ENCODE assay signal across 1 cellular context in the genomic region with DNA sequence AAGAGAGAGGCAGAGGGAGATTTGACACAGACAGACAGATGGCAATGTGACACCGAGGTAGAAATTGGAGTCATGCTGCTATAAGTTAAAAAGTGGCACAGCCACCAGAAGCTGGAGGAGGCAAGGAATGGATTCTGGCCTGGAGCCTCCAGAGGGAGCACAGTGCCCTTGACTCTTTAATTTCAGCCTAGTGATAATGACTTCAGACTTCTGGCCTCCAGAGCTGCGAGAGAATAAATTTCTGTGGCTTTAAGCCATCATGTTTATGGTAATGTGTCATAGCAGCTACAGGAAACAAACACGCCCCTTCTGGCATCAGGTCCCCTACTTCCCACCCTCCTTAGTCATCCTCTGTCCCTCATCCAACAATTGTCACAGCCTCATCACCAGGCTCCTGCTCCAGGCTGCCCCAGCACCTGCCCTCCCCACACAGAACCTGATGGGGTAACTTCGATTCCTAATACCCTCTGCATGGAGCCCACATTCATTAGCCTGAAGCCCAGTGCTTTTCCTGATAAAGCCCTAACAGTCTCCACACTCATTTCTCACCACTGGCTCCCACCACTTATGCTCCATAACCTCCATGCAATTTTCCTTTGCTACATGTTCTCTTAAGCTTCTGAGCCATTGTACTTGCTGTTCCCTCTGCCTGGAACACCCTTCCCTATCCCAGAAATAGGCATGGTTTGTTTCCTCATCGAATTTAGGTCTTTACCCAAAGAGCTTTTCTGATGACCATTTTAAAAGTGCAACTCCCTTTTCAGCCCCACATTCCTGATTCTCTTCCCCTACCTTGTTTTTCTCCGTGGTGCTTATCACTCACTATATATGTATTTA.
A peak's percentile ranks its signal among the peaks of the same experiment; 100 is the strongest.
TF ChIP-seq lines count a peak whose summit lies in the region.

No MANE protein-coding gene starts in this region.

TF ChIP-seq in WTC11, 78 proteins besides CTCF, POLR2A, EP300 and RAD21 (continued from another document):
- TF ChIP-seq, protein P1, sequence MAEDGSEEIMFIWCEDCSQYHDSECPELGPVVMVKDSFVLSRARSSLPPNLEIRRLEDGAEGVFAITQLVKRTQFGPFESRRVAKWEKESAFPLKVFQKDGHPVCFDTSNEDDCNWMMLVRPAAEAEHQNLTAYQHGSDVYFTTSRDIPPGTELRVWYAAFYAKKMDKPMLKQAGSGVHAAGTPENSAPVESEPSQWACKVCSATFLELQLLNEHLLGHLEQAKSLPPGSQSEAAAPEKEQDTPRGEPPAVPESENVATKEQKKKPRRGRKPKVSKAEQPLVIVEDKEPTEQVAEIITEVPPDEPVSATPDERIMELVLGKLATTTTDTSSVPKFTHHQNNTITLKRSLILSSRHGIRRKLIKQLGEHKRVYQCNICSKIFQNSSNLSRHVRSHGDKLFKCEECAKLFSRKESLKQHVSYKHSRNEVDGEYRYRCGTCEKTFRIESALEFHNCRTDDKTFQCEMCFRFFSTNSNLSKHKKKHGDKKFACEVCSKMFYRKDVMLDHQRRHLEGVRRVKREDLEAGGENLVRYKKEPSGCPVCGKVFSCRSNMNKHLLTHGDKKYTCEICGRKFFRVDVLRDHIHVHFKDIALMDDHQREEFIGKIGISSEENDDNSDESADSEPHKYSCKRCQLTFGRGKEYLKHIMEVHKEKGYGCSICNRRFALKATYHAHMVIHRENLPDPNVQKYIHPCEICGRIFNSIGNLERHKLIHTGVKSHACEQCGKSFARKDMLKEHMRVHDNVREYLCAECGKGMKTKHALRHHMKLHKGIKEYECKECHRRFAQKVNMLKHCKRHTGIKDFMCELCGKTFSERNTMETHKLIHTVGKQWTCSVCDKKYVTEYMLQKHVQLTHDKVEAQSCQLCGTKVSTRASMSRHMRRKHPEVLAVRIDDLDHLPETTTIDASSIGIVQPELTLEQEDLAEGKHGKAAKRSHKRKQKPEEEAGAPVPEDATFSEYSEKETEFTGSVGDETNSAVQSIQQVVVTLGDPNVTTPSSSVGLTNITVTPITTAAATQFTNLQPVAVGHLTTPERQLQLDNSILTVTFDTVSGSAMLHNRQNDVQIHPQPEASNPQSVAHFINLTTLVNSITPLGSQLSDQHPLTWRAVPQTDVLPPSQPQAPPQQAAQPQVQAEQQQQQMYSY (CRISPR knock-in tag; IDR thresholded peaks at IDR 0.05), result peak; percentile 35; the same call in 1 of the 2 replicates
